Comparison of ENCODE assay signal across 1 cellular context in the genomic region with DNA sequence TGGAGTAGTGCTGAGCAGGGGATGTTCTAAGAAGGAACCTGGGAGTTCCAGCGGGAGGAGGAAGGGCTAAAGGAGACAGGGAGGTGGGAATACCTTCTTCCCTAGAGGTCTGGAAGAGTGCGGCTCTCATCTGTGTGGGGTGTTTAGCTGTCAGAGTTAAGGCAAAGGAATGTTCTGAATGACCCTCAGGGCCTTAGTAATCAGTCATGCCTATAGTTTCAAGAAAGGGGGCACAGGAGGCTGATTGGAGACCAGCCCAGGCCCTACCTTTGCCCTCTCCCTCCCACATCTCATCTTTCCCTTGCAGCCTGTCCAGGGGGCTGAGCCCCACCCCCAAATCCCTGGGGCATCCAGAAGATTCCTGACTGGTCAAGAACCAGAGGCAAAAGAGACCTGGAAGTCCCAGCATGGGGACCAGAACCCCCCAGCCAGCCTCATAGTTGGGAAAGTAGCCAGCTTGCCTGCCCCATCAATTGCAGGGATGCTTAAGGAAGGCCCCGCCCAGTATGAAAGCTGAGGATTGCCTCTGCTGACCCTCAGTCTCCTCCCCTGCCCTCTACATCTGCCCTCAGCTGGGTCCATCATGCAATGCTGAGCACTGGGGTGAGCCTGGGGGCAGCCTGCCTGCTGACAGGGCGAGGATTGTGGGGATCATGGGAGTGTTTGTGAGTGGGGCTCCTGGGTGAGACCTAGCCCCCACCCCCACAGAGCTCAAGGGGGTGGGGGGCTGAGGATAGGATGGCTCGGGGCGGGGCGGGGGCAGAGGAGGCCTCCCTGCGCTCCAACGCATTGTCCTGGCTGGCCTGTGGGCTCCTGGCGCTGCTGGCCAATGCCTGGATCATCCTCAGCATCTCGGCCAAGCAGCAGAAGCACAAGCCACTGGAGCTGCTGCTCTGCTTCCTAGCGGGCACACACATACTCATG.
TF ChIP-seq lines count a peak whose summit lies in the region.

No MANE protein-coding gene starts in this region.

TF ChIP-seq in IMR-90, 13 proteins besides CTCF, POLR2A, EP300 and RAD21:
- no peak for TF ChIP-seq FOS (IDR thresholded peaks at IDR 0.05; ENCODE audit: low read depth, low read length)
- TF ChIP-seq SMC3 (IDR thresholded peaks at IDR 0.05; ENCODE audit: low read depth, low read length): no peak
- TF ChIP-seq MAFK (IDR thresholded peaks at IDR 0.05; ENCODE audit: low read depth, low read length): no peak
- no peak for TF ChIP-seq CEBPB (IDR thresholded peaks at IDR 0.05; ENCODE audit: low read depth, low read length)
- no peak for TF ChIP-seq CHD1 (IDR thresholded peaks at IDR 0.05; ENCODE audit: low read depth, low read length)
- no peak for TF ChIP-seq NFE2L2 (IDR thresholded peaks at IDR 0.05; ENCODE audit: low read depth, low read length)
- TF ChIP-seq, protein P1, sequence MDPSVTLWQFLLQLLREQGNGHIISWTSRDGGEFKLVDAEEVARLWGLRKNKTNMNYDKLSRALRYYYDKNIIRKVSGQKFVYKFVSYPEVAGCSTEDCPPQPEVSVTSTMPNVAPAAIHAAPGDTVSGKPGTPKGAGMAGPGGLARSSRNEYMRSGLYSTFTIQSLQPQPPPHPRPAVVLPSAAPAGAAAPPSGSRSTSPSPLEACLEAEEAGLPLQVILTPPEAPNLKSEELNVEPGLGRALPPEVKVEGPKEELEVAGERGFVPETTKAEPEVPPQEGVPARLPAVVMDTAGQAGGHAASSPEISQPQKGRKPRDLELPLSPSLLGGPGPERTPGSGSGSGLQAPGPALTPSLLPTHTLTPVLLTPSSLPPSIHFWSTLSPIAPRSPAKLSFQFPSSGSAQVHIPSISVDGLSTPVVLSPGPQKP (IDR thresholded peaks at IDR 0.05; ENCODE audit: borderline replicate concordance, low read depth, low read length): no peak
